ENCODE assay signal across 7 cellular contexts in the genomic region with DNA sequence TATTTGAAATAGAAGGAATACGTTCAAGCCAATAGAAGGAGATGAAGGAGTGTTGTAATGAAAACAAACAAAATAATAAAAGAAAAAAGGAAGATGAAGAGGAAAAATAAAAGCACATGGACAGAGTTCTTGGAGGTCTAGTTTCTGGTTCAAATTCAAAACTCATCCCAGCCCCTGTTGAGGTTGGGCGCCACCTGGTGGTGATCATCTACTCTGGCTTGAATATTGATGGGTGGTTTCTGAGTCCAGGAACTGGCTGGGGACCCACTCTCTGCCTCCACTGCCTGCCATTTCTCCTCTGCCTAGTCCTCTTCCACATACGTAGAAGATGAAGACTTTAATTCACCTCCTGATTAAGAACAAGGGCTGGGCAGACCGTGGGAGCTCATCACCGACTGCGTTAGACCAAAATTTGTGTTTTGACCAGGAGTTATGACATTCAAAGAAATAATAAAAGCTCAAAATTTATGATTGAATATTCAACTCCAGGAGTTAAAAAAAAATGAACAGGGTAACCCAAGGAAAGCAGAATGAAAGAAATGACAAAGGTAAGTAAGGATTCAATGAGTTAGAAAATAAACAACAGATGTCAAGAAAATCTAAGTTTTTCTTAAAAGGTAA.
DNase-seq lines count a peak whose midpoint lies in the region; FAIRE-seq and TF ChIP-seq lines count a peak whose summit lies in the region.

No MANE protein-coding gene starts in this region.

- H3K27me3 ChIP-seq in endothelial cell of umbilical vein (ENCODE audit: control insufficient read depth in 2 of 2, insufficient read depth in 2 of 2, low read length in 2 of 2) = no peaks in the 10 kb centered on the region

- H3K4me2 ChIP-seq in endothelial cell of umbilical vein (ENCODE audit: insufficient read depth, low read length) = no peak overlapping the region

- peak; percentile 92 for FAIRE-seq in endothelial cell of umbilical vein (lab: Jason Lieb, UNC)

- dilution Hi-C loops in endothelial cell of umbilical vein (cut with MboI; ENCODE audit: extremely low pct_ligation_motif_present, low sequenced_read_pairs) = no loop called here

- no peak overlapping the region for H3K27ac ChIP-seq in endothelial cell of umbilical vein (ENCODE audit: insufficient read depth, low read depth, low read length)

- no peak for TF ChIP-seq POLR2A in endothelial cell of umbilical vein (IDR thresholded peaks at IDR 0.05; ENCODE audit: low read depth, low read length)

- H3K4me1 ChIP-seq in endothelial cell of umbilical vein (ENCODE audit: control insufficient read depth, extremely low read depth, insufficient read depth, low read length) = no peaks in the 10 kb centered on the region

- no peaks in the 10 kb centered on the region for H3K9me1 ChIP-seq in endothelial cell of umbilical vein (replicated peaks; ENCODE audit: control insufficient read depth, extremely low read depth, insufficient read depth, low read length)

- POLR2A ChIA-PET in endothelial cell of umbilical vein (lab: Charles Lee) = no interaction called here

- TF ChIP-seq CTCF in GM12875 (IDR thresholded peaks at IDR 0.05; ENCODE audit: borderline replicate concordance, insufficient read depth, low read depth, low read length) (peak; percentile 79), endothelial cell of umbilical vein (IDR thresholded peaks at IDR 0.05; ENCODE audit: extremely low read depth in 1 of 2, insufficient read depth in 1 of 2, low read depth in 1 of 2, low read length in 2 of 2) (peak; percentile 78 to 84)

- H2AFZ ChIP-seq in endothelial cell of umbilical vein (ENCODE audit: low read depth, low read length) = no peak overlapping the region

- no peak overlapping the region for H3K4me3 ChIP-seq in GM12875 (ENCODE audit: low read depth, low read length)
- no peak overlapping the region for H3K4me3 ChIP-seq in endothelial cell of umbilical vein (replicated peaks in 1 of 3; ENCODE audit: insufficient read depth in 1 of 3, low read depth in 1 of 3, low read length in 3 of 3)

- H3K36me3 ChIP-seq in endothelial cell of umbilical vein (ENCODE audit: control insufficient read depth in 2 of 2, extremely low read depth in 1 of 2, insufficient read depth in 2 of 2, low read length in 2 of 2) = no peaks in the 10 kb centered on the region

- no peak overlapping the region for H3K9ac ChIP-seq in endothelial cell of umbilical vein (replicated peaks; ENCODE audit: extremely low read depth, insufficient read depth, low read length)

- no TSS peak for BruUV-seq in endothelial cell of umbilical vein (replicated peaks; lab: Mats Ljungman, UMichigan)

- H3K9me3 ChIP-seq in endothelial cell of umbilical vein (replicated peaks; ENCODE audit: control insufficient read depth, insufficient read depth, low read length) = no peaks in the 10 kb centered on the region

- no peaks in the 10 kb centered on the region for H3K79me2 ChIP-seq in endothelial cell of umbilical vein (ENCODE audit: control insufficient read depth, insufficient read depth, low read length)

- intact Hi-C loops in endothelial cell of umbilical vein (cut with micrococcal nuclease) = loop anchor here (1.0 to 5.0 kb wide), 8 partner anchors 69 to 428 kb away; partner anchors contain the start of gene SLC1A3

- CTCF ChIA-PET in endothelial cell of umbilical vein (lab: Charles Lee) = interaction anchor here (0.6 to 7.3 kb wide), 9 partner anchors 13 to 482 kb away, joined by 3 to 72 read pairs (median 3); no protein-coding TSS in a partner anchor

- peak; percentile 50 for DNase-seq in HS-27A (ENCODE audit: low read depth)
- DNase-seq in NOMO-1 treated with DMSO at 0.1 percent for 48 hours (lab: John Stamatoyannopoulos, UW; ENCODE audit: unreplicated experiment) = peak; percentile 69
- DNase-seq in activated CD8-positive, alpha-beta memory T cell treated with anti-CD3 and anti-CD28 coated beads for 4 hours (ENCODE audit: low read depth in 2 of 2) = peak; percentile 27 to 34
- DNase-seq in endothelial cell of umbilical vein (ENCODE audit: low read depth, low spot score) = peak; percentile 53
- DNase-seq in mucosa of gallbladder (ENCODE audit: low spot score) = peak; percentile 71
- DNase-seq in stimulated activated CD8-positive, alpha-beta memory T cell treated with anti-CD3 and anti-CD28 coated beads, Interleukin-7, amount 100 ng/mL, for 4 hours (ENCODE audit: low read depth in 2 of 2) = peak; percentile 33 to 44

- H4K20me1 ChIP-seq in endothelial cell of umbilical vein (replicated peaks; ENCODE audit: control insufficient read depth, extremely low read depth, insufficient read depth, low read length) = no peaks in the 10 kb centered on the region

TF ChIP-seq in endothelial cell of umbilical vein, 7 proteins besides CTCF, POLR2A, EP300 and RAD21:
- TF ChIP-seq JUN (IDR thresholded peaks at IDR 0.05; ENCODE audit: borderline replicate concordance, insufficient read depth, insufficient read length, low read depth) (no peak), MYC (IDR thresholded peaks at IDR 0.05; ENCODE audit: low read depth, low read length) (no peak), POLR2AphosphoS5 (IDR thresholded peaks at IDR 0.05; ENCODE audit: insufficient read depth, low read depth, low read length) (no peak), FOS (IDR thresholded peaks at IDR 0.05; ENCODE audit: borderline replicate concordance, insufficient read depth, low read length) (no peak), GATA2 (IDR thresholded peaks at IDR 0.05; ENCODE audit: insufficient read depth, insufficient read length, low read depth, low read length) (no peak), MAX (IDR thresholded peaks at IDR 0.05; ENCODE audit: insufficient read depth, insufficient read length) (no peak), EZH2 (IDR thresholded peaks at IDR 0.05; ENCODE audit: borderline replicate concordance, low read depth, low read length, severe bottlenecking) (no peak)
